Comparison of ENCODE assay signal across 8 cellular contexts in the genomic region with DNA sequence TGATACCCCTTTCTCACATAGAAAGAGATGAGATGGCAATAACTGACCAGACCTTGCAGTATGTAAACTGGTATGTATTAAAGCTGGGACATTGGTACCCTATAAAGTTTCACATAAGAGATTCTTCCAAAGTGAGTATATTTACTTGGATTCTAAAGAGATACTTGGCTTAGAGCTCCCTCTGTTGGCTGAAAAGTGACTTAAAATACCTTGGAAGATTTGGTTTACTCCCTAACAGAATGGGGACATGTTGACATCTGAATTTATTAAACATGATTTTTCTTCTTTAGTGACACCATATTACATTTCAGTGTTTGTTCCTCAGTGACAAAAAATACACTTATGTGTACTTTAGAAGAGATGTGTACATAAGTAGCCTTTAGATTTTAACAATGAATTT. TPM values are rescaled to one million over a fixed set of nuclear protein-coding genes. Genes with fewer than 3 reads are reported as not detected.
DNase-seq lines count a peak whose midpoint lies in the region; ATAC-seq and TF ChIP-seq lines count a peak whose summit lies in the region.

No MANE protein-coding gene starts in this region.

- DNase-seq in DMS53 treated with DMSO at 0.1 percent for 48 hours (lab: John Stamatoyannopoulos, UW; ENCODE audit: unreplicated experiment) = peak; percentile 24
- DNase-seq in HT1080 (ENCODE audit: low read depth) = peak; percentile 10
- peak; percentile 63 for DNase-seq in NT2/D1 (ENCODE audit: low read depth, low spot score)
- peak; percentile 78 for DNase-seq in choroid plexus epithelial cell (ENCODE audit: low read depth)
- DNase-seq in medulla oblongata (ENCODE audit: extremely low spot score) = peak; percentile 84
- DNase-seq in sigmoid colon = no peak

- no peak for TF ChIP-seq POLR2A in sigmoid colon (IDR thresholded peaks at IDR 0.05)

- no peak for TF ChIP-seq EP300 in sigmoid colon (IDR thresholded peaks at IDR 0.05)

- peaks cover 14% of the 10 kb centered on the region for H3K36me3 ChIP-seq in NT2/D1 (ENCODE audit: insufficient read depth, insufficient read length, low read length)
- no peaks in the 10 kb centered on the region for H3K36me3 ChIP-seq in sigmoid colon

- ATAC-seq in HG03378 (IDR thresholded peaks at IDR 0.05; ENCODE audit: unreplicated experiment) (no peak), HG03342 (IDR thresholded peaks at IDR 0.05; ENCODE audit: unreplicated experiment) (no peak)

- TF ChIP-seq CTCF in choroid plexus epithelial cell (conservative IDR thresholded peaks at IDR 0.05; ENCODE audit: low read depth, low read length) (peak; percentile 49), sigmoid colon (IDR thresholded peaks at IDR 0.05) (peak in 2 of 4 experiments; percentile 28 to 48)

- H3K9ac ChIP-seq in NT2/D1 (ENCODE audit: insufficient read length, low read depth) = no peak overlapping the region

- H3K9me3 ChIP-seq in NT2/D1 (ENCODE audit: insufficient read depth, low read length) (no peaks in the 10 kb centered on the region), sigmoid colon (no peaks in the 10 kb centered on the region)

- no peaks in the 10 kb centered on the region for H3K27me3 ChIP-seq in NT2/D1 (ENCODE audit: insufficient read depth, insufficient read length)
- H3K27me3 ChIP-seq in sigmoid colon = peaks cover 0 to 4% (median 0%) of the 10 kb centered on the region in 3 donors

- no peak overlapping the region for H3K27ac ChIP-seq in sigmoid colon

- H3K4me1 ChIP-seq in NT2/D1 (ENCODE audit: insufficient read depth, insufficient read length) (no peaks in the 10 kb centered on the region), sigmoid colon (no peaks in the 10 kb centered on the region)

- H3K4me3 ChIP-seq in NT2/D1 (ENCODE audit: insufficient read length, low read depth) (no peak overlapping the region), choroid plexus epithelial cell (ENCODE audit: low read depth, low read length) (no peak overlapping the region), sigmoid colon (no peak overlapping the region)

- intact Hi-C loops in sigmoid colon (cut with DNase I) = loop anchor here (5.0 kb wide), 1 partner anchor 273 kb away; the partner anchor contains the start of gene SLC9A7

RNA-seq across cellular contexts. Expression of gene RGN, which starts 47.9 kb away (rescaled TPM):
- not detected in 2 replicates for total RNA-seq in HT1080 (2014; rRNA removed; shearing (Covaris generic))
- polyA plus RNA-seq in HT1080 (2015; cell fraction: cytosol; rRNA removed) = not detected in 2 replicates
- polyA plus RNA-seq in HT1080 (2015; cell fraction: nucleus; rRNA removed) = not detected in 2 replicates
- 10 to 100 TPM in 2 of 4 donors, 1 to 10 TPM in 2; 5.3 to 12.2 (median 9.1) TPM for total RNA-seq in sigmoid colon
- under 1 TPM in 2 of 3 donors, not detected in 1; 0.42 to 0.60 TPM for polyA plus RNA-seq in sigmoid colon
